ENCODE assay signal across 29 cellular contexts in genomic region chr5:180460834-180461233, GRCh38.
"Had no signal": no experiment of that assay in that cellular context is flagged by ENCODE, and none has a peak within 500 bp of the region (broad histone marks: within the 10 kb centered on the region; RNA-seq: fewer than 3 reads in every experiment).

No MANE protein-coding gene starts in this region.

- H3K4me1 ChIP-seq: gastrocnemius medialis, heart left ventricle, pancreas, right lobe of liver, suprapubic skin had no signal

- H3K4me1 Mint-ChIP-seq: endodermal cell; memory B cell; mesothelial cell of epicardium; naive B cell; nephron; stimulated activated naive CD8-positive, alpha-beta T cell treated with anti-CD3 and anti-CD28 coated beads, Interleukin-15, amount 100 ng/mL, for 72 hours had no signal

- H3K27ac ChIP-seq: epithelial cell of prostate, gastrocnemius medialis, heart left ventricle, hepatocyte, pancreas, right lobe of liver, suprapubic skin, transverse colon had no signal

- H3K36me3 ChIP-seq: gastrocnemius medialis, heart left ventricle, pancreas, right lobe of liver, suprapubic skin, transverse colon had no signal

- H3K4me3 Mint-ChIP-seq: endodermal cell; memory B cell; mesothelial cell of epicardium; naive B cell; nephron; stimulated activated naive CD8-positive, alpha-beta T cell treated with anti-CD3 and anti-CD28 coated beads, Interleukin-15, amount 100 ng/mL, for 72 hours had no signal

- H3K9me3 ChIP-seq: gastrocnemius medialis, mucosa of descending colon, pancreas, right lobe of liver, suprapubic skin, transverse colon had no signal

- H3K27ac Mint-ChIP-seq: endodermal cell; memory B cell; mesothelial cell of epicardium; naive B cell; nephron; progenitor cell of endocrine pancreas; stimulated activated naive CD8-positive, alpha-beta T cell treated with anti-CD3 and anti-CD28 coated beads, Interleukin-15, amount 100 ng/mL, for 72 hours had no signal

- H3K36me3 Mint-ChIP-seq: memory B cell, mesothelial cell of epicardium, naive B cell had no signal

- H3K4me2 ChIP-seq: hepatocyte had no signal

- H2AFZ ChIP-seq: hepatocyte had no signal

- H3K4me3 ChIP-seq: gastrocnemius medialis, heart left ventricle, hepatocyte, lung, mucosa of descending colon, pancreas, right lobe of liver, suprapubic skin, transverse colon had no signal

- H3K27me3 Mint-ChIP-seq: progenitor cell of endocrine pancreas; stimulated activated naive CD8-positive, alpha-beta T cell treated with anti-CD3 and anti-CD28 coated beads, Interleukin-15, amount 100 ng/mL, for 72 hours had no signal

- DNase-seq: effector CD8-positive, alpha-beta T cell; endodermal cell; foreskin fibroblast; gastrocnemius medialis; heart left ventricle; kidney; mucosa of descending colon; naive B cell; occipital lobe; pancreas; small intestine; stimulated activated CD4-positive, alpha-beta T cell treated with anti-CD3 and anti-CD28 coated beads, Interleukin-12 subunit alpha, Interleukin-12 subunit beta, amount 100 ng/mL, for 4 hours; stimulated activated CD4-positive, alpha-beta T cell treated with anti-CD3 and anti-CD28 coated beads, Interleukin-1b, Interleukin-23, amount 100 ng/mL, for 48 hours; stimulated activated CD4-positive, alpha-beta T cell treated with anti-CD3 and anti-CD28 coated beads, Interleukin-4, amount 100 ng/mL, for 1 hour; stimulated activated CD8-positive, alpha-beta memory T cell treated with anti-CD3 and anti-CD28 coated beads, Interleukin-4, amount 100 ng/mL, for 48 hours; stimulated activated naive CD4-positive, alpha-beta T cell; stimulated activated naive CD8-positive, alpha-beta T cell treated with anti-CD3 and anti-CD28 coated beads, Interleukin-15, amount 100 ng/mL, for 72 hours; transverse colon had no signal

- H3K9me3 Mint-ChIP-seq: memory B cell; stimulated activated naive CD8-positive, alpha-beta T cell treated with anti-CD3 and anti-CD28 coated beads, Interleukin-15, amount 100 ng/mL, for 72 hours had no signal

- H3K27me3 ChIP-seq: gastrocnemius medialis, hepatocyte, pancreas, right lobe of liver, suprapubic skin, transverse colon had no signal

- ATAC-seq: esophagus mucosa; gastrocnemius medialis; heart left ventricle; left lobe of liver; mucosa of descending colon; pancreas; right lobe of liver; stimulated activated naive CD8-positive, alpha-beta T cell treated with anti-CD3 and anti-CD28 coated beads, Interleukin-15, amount 100 ng/mL, for 72 hours had no signal
